Comparison of ENCODE assay signal across 10 cellular contexts in the genomic region with DNA sequence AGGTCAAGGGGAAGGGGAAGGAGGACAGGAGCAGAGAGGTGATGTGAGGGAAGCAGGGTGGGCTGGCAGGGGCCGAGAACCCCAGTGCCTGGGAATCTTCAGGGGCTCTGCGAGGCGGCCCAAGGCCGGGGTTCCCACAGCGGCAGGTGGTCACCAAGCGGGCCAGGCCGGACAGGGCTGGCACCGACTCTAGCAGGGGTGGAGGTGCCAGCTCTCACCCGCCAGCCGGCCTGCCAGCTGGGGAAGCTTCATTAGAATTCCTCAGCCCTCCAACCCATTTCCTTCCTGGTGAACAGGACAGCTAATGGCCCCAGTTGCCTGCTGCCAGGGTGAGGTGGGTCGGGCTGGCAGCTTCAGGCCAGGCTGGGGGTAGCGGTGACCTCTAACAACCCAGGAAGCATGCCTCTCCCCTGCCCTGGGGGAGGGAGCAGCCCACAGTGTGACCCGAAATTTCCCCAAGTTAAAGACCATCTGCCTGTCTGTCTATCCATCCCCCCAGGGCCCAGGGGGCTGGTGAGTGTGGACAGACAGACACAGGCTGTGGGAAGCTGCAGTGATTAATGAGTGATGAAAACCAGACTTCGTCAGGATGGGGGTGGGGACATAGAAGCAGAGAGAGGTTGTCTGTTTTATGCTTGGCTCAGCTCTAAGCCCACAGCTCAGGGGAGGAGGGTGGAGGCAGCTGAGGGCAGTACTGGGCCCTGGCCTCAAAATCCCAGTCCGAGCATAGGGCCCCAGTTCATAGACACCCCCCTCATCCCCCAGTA.
A peak's percentile ranks its signal among the peaks of the same experiment; 100 is the strongest.
DNase-seq lines count a peak whose midpoint lies in the region; ATAC-seq, FAIRE-seq and TF ChIP-seq lines count a peak whose summit lies in the region.
"Had no signal": no experiment of that assay in that cellular context is flagged by ENCODE, and none has a peak within 500 bp of the region (broad histone marks: within the 10 kb centered on the region; RNA-seq: fewer than 3 reads in every experiment).

No MANE protein-coding gene starts in this region.

- H3K9me3 ChIP-seq in spleen = no peaks in the 10 kb centered on the region

- no peak overlapping the region for H2AFZ ChIP-seq in GM23338

- no peak overlapping the region for H3K4me3 Mint-ChIP-seq in GM23338

- intact Hi-C loops in spleen (cut with DNase I; ENCODE audit: low total_unique reads) = no loop called here

- no peaks in the 10 kb centered on the region for H3K36me3 ChIP-seq in spleen
- H3K36me3 ChIP-seq in GM23338 (ENCODE audit: insufficient read depth) = no peaks in the 10 kb centered on the region

- TF ChIP-seq POLR2A in spleen (IDR thresholded peaks at IDR 0.05) (no peak), H54 (IDR thresholded peaks at IDR 0.05; ENCODE audit: low read depth, low read length) (no peak)

- DNase-seq in HTR-8/SVneo (ENCODE audit: insufficient read length, low spot score) = peak; percentile 71
- peak in 26 of 61 donors; percentile 26 to 73 (median 52) for DNase-seq in caudate nucleus (lab: John Stamatoyannopoulos, UW)
- DNase-seq in spleen = peak; percentile 56
- DNase-seq in stimulated activated CD4-positive, alpha-beta T cell treated with anti-CD3 and anti-CD28 coated beads, Interleukin-4, amount 100 ng/mL, for 24 hours = no peak
- DNase-seq in GM23338 (ENCODE audit: low spot score) = no peak
- no peak for DNase-seq in H54 (ENCODE audit: insufficient read length, low spot score)
- DNase-seq in activated T-cell treated with anti-CD3 and anti-CD28 coated beads, Interleukin-2, amount 50 U/mL, for 48 hours = no peak
- DNase-seq: activated naive CD4-positive, alpha-beta T cell treated with anti-CD3 and anti-CD28 coated beads, Interleukin-2, amount 50 U/mL, for 16 hours; NCI-H2081 had no signal

- 55 to 77% (median 67%) methylated on average over 6 to 15 of the region's 15 CpGs for WGBS in spleen, 5 donors

- TF ChIP-seq CTCF in spleen (IDR thresholded peaks at IDR 0.05 in 8 of 11, conservative IDR thresholded peaks at IDR 0.05 in 3 of 11) (no peak), GM23338 (conservative IDR thresholded peaks at IDR 0.05; ENCODE audit: low read depth in 2 of 2) (no peak)

- no peak overlapping the region for H3K27ac Mint-ChIP-seq in GM23338

- H3K27me3 ChIP-seq in layer of hippocampus (ENCODE audit: control insufficient read depth, insufficient read depth, low read length) (no peaks in the 10 kb centered on the region), spleen (replicated peaks in 1 of 7) (no peaks in the 10 kb centered on the region), GM23338 (ENCODE audit: insufficient read depth) (no peaks in the 10 kb centered on the region)

- H3K27ac ChIP-seq in caudate nucleus (ENCODE audit: low read depth, low read length) (peak overlapping the region; percentile 61), layer of hippocampus (ENCODE audit: low read depth, low read length) (peak overlapping the region; percentile 25), spleen (peak overlapping the region in 7 of 8 donors; percentile 62 to 86 (median 78)), GM23338 (ENCODE audit: low read depth) (no peak overlapping the region)

- H3K36me3 Mint-ChIP-seq in GM23338 (ENCODE audit: low read depth) = no peaks in the 10 kb centered on the region

- H3K4me3 ChIP-seq in spleen (no peak overlapping the region), GM23338 (no peak overlapping the region)

- H3K9me3 Mint-ChIP-seq in GM23338 = no peaks in the 10 kb centered on the region

- ATAC-seq in GM23338 = no peak

- no peaks in the 10 kb centered on the region for H4K20me1 ChIP-seq in GM23338 (replicated peaks; ENCODE audit: insufficient read depth)

- peaks cover 26 to 67% (median 49%) of the 10 kb centered on the region in 6 donors for H3K4me1 ChIP-seq in spleen
- H3K4me1 ChIP-seq in GM23338 (ENCODE audit: insufficient read depth) = peaks cover 11% of the 10 kb centered on the region

- no peaks in the 10 kb centered on the region for H3F3A ChIP-seq in GM23338 (replicated peaks; ENCODE audit: low read depth)

- FAIRE-seq in HTR-8/SVneo (lab: Jason Lieb, UNC) = peak; percentile 69
- FAIRE-seq in H54 (lab: Jason Lieb, UNC) = no peak

- no peaks in the 10 kb centered on the region for H3K79me2 ChIP-seq in GM23338 (replicated peaks; ENCODE audit: insufficient read depth)

- peaks cover 38% of the 10 kb centered on the region for H3K4me1 Mint-ChIP-seq in GM23338

- no peak overlapping the region for H3K4me2 ChIP-seq in GM23338

- H3K9me2 ChIP-seq in GM23338 (ENCODE audit: insufficient read depth) = no peaks in the 10 kb centered on the region

- H3K27me3 Mint-ChIP-seq in GM23338 (ENCODE audit: insufficient read depth, low read depth, poor library complexity) = peaks cover 15% of the 10 kb centered on the region

TF ChIP-seq in GM23338, 12 proteins besides CTCF, POLR2A, EP300 and RAD21:
- TF ChIP-seq, protein P1, sequence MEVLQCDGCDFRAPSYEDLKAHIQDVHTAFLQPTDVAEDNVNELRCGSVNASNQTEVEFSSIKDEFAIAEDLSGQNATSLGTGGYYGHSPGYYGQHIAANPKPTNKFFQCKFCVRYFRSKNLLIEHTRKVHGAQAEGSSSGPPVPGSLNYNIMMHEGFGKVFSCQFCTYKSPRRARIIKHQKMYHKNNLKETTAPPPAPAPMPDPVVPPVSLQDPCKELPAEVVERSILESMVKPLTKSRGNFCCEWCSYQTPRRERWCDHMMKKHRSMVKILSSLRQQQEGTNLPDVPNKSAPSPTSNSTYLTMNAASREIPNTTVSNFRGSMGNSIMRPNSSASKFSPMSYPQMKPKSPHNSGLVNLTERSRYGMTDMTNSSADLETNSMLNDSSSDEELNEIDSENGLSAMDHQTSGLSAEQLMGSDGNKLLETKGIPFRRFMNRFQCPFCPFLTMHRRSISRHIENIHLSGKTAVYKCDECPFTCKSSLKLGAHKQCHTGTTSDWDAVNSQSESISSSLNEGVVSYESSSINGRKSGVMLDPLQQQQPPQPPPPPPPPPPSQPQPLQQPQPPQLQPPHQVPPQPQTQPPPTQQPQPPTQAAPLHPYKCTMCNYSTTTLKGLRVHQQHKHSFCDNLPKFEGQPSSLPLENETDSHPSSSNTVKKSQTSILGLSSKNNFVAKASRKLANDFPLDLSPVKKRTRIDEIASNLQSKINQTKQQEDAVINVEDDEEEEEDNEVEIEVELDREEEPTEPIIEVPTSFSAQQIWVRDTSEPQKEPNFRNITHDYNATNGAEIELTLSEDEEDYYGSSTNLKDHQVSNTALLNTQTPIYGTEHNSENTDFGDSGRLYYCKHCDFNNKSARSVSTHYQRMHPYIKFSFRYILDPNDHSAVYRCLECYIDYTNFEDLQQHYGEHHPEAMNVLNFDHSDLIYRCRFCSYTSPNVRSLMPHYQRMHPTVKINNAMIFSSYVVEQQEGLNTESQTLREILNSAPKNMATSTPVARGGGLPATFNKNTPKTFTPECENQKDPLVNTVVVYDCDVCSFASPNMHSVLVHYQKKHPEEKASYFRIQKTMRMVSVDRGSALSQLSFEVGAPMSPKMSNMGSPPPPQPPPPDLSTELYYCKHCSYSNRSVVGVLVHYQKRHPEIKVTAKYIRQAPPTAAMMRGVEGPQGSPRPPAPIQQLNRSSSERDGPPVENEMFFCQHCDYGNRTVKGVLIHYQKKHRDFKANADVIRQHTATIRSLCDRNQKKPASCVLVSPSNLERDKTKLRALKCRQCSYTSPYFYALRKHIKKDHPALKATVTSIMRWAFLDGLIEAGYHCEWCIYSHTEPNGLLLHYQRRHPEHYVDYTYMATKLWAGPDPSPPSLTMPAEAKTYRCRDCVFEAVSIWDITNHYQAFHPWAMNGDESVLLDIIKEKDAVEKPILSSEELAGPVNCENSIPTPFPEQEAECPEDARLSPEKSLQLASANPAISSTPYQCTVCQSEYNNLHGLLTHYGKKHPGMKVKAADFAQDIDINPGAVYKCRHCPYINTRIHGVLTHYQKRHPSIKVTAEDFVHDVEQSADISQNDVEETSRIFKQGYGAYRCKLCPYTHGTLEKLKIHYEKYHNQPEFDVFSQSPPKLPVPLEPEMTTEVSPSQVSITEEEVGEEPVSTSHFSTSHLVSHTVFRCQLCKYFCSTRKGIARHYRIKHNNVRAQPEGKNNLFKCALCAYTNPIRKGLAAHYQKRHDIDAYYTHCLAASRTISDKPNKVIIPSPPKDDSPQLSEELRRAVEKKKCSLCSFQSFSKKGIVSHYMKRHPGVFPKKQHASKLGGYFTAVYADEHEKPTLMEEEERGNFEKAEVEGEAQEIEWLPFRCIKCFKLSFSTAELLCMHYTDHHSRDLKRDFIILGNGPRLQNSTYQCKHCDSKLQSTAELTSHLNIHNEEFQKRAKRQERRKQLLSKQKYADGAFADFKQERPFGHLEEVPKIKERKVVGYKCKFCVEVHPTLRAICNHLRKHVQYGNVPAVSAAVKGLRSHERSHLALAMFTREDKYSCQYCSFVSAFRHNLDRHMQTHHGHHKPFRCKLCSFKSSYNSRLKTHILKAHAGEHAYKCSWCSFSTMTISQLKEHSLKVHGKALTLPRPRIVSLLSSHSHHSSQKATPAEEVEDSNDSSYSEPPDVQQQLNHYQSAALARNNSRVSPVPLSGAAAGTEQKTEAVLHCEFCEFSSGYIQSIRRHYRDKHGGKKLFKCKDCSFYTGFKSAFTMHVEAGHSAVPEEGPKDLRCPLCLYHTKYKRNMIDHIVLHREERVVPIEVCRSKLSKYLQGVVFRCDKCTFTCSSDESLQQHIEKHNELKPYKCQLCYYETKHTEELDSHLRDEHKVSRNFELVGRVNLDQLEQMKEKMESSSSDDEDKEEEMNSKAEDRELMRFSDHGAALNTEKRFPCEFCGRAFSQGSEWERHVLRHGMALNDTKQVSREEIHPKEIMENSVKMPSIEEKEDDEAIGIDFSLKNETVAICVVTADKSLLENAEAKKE (CRISPR knock-in tag; IDR thresholded peaks at IDR 0.05) = no peak
TF ChIP-seq in GM23338: peak in this region for 0.

Comparison
In these comparisons a context has a peak if more than half of its experiments do, and no peak if none do; other contexts are left out.
1. DNase-seq: peak in HTR-8/SVneo (single experiment) and spleen (single experiment); none in stimulated activated CD4-positive, alpha-beta T cell treated with anti-CD3 and anti-CD28 coated beads, Interleukin-4, amount 100 ng/mL, for 24 hours (single experiment), GM23338 (single experiment), H54 (single experiment) and activated T-cell treated with anti-CD3 and anti-CD28 coated beads, Interleukin-2, amount 50 U/mL, for 48 hours (0 of 2).